16 cellular contexts compared by ENCODE assay signal in genomic region chr11:126336065-126336464, GRCh38. TPM values are rescaled to one million over a fixed set of nuclear protein-coding genes. Genes with fewer than 3 reads are reported as not detected.
DNase-seq lines count a peak whose midpoint lies in the region; ATAC-seq, FAIRE-seq and TF ChIP-seq lines count a peak whose summit lies in the region.
"Had no signal": no experiment of that assay in that cellular context is flagged by ENCODE, and none has a peak within 500 bp of the region (broad histone marks: within the 10 kb centered on the region; RNA-seq: fewer than 3 reads in every experiment).

No MANE protein-coding gene starts in this region.

- peak overlapping the region; percentile 50 for H3K27ac Mint-ChIP-seq in activated T-helper 2 cell treated with anti-CD3 and anti-CD28 coated beads, Interferon-gamma antibody, Interleukin-2, Interleukin-4, amounts not matched to agents 10 μg/mL and 5 μg/mL and 100 μg/mL, durations not matched to agents 14 hours and 24 hours and 36 hours
- H3K27ac Mint-ChIP-seq in nephron: peak overlapping the region; percentile 4 to 47 (median 26)

- H3K4me1 ChIP-seq in SK-N-SH (ENCODE audit: control insufficient read depth in 1 of 2, insufficient read depth in 2 of 2, low read depth in 1 of 2, low read length in 1 of 2): peaks cover 31 to 45% of the 10 kb centered on the region in 2 experiments; a peak in 3 of 4 replicates

- no peak overlapping the region; the same call in 1 of the 2 replicates for H3K9ac ChIP-seq in SK-N-SH

- no peak overlapping the region for H3K4me3 ChIP-seq in SK-N-SH (ENCODE audit: low read depth in 2 of 2, low read length in 1 of 2)
- H3K4me3 ChIP-seq: K562 had no signal

- H3F3A ChIP-seq in SK-N-SH (replicated peaks; ENCODE audit: insufficient read depth): peaks cover 23% of the 10 kb centered on the region

- POLR2A ChIA-PET in SK-N-SH (lab: Yijun Ruan, JAX): no interaction called here

- ATAC-seq in SK-N-SH treated with all-trans-retinoic acid at 6 μM for 48 hours: no peak
- ATAC-seq: K562, Panc1 had no signal

- CTCF ChIA-PET in SK-N-SH (lab: Yijun Ruan, JAX): no interaction called here

- H3K27me3 ChIP-seq in SK-N-SH (ENCODE audit: insufficient read depth): no peaks in the 10 kb centered on the region

- 89% methylated on average over 9 of the region's 9 CpGs for WGBS in SK-N-SH (ENCODE audit: low lambda C conversion rate)

- TF ChIP-seq CTCF in SK-N-SH (IDR thresholded peaks at IDR 0.05) (no peak), nephron (IDR thresholded peaks at IDR 0.05; ENCODE audit: unreplicated experiment in 3 of 3) (no peak)

- H3K9me3 ChIP-seq in SK-N-SH: no peaks in the 10 kb centered on the region

- H3K36me3 Mint-ChIP-seq in activated T-helper 2 cell treated with anti-CD3 and anti-CD28 coated beads, Interferon-gamma antibody, Interleukin-2, Interleukin-4, amounts not matched to agents 10 μg/mL and 5 μg/mL and 100 μg/mL, durations not matched to agents 14 hours and 24 hours and 36 hours (ENCODE audit: low read depth): peaks cover 33% of the 10 kb centered on the region
- peaks cover 17% of the 10 kb centered on the region for H3K36me3 Mint-ChIP-seq in nephron (ENCODE audit: low read depth)

- peak; percentile 21 for FAIRE-seq in GM19239 (lab: Jason Lieb, UNC)
- FAIRE-seq: K562 had no signal

- no peaks in the 10 kb centered on the region for H3K9me2 ChIP-seq in SK-N-SH

- TF ChIP-seq RAD21 in SK-N-SH (IDR thresholded peaks at IDR 0.05; ENCODE audit: low read length): no peak

- peak overlapping the region; percentile 20 to 26; a peak in 1 of 4 replicates for H3K27ac ChIP-seq in SK-N-SH (ENCODE audit: low read depth in 2 of 2, low read length in 1 of 2)

- no peaks in the 10 kb centered on the region for H3K27me3 Mint-ChIP-seq in activated T-helper 2 cell treated with anti-CD3 and anti-CD28 coated beads, Interferon-gamma antibody, Interleukin-2, Interleukin-4, amounts not matched to agents 10 μg/mL and 5 μg/mL and 100 μg/mL, durations not matched to agents 14 hours and 24 hours and 36 hours (ENCODE audit: low read depth)
- peaks cover 7% of the 10 kb centered on the region for H3K27me3 Mint-ChIP-seq in nephron (ENCODE audit: low read depth)

- no peaks in the 10 kb centered on the region; the same call in 1 of the 2 replicates for H3K79me2 ChIP-seq in SK-N-SH (ENCODE audit: insufficient read depth)

- no peaks in the 10 kb centered on the region for H4K20me1 ChIP-seq in SK-N-SH (ENCODE audit: insufficient read depth)

- H3K4me3 Mint-ChIP-seq in activated T-helper 2 cell treated with anti-CD3 and anti-CD28 coated beads, Interferon-gamma antibody, Interleukin-2, Interleukin-4, amounts not matched to agents 10 μg/mL and 5 μg/mL and 100 μg/mL, durations not matched to agents 14 hours and 24 hours and 36 hours (ENCODE audit: low read depth): no peak overlapping the region
- H3K4me3 Mint-ChIP-seq in nephron: no peak overlapping the region

- DNase-seq in SK-N-SH (no peak), GM19239 (ENCODE audit: insufficient read length, low spot score) (no peak), cerebellar nuclear complex (lab: John Stamatoyannopoulos, UW) (no peak), nucleus accumbens (lab: John Stamatoyannopoulos, UW) (no peak)
- no peak for DNase-seq in activated T-helper 2 cell treated with anti-CD3 and anti-CD28 coated beads, Interferon-gamma antibody, Interleukin-2, Interleukin-4, amounts not matched to agents 10 μg/mL and 5 μg/mL and 100 μg/mL, durations not matched to agents 14 hours and 24 hours and 36 hours (ENCODE audit: low spot score)
- DNase-seq in stimulated activated CD4-positive, alpha-beta T cell treated with anti-CD3 and anti-CD28 coated beads, Interleukin-2, amount 100 ng/mL, for 48 hours: no peak
- DNase-seq: 8988T; activated naive CD4-positive, alpha-beta T cell treated with anti-CD3 and anti-CD28 coated beads, Interleukin-2, amount 50 U/mL, for 16 hours; COR-L47; glutamatergic neuron; left colon; NCI-H1417 treated with DMSO at 0.1 percent for 48 hours had no signal

- H3K36me3 ChIP-seq in SK-N-SH (replicated peaks in 1 of 2; ENCODE audit: control insufficient read depth in 1 of 2, insufficient read depth in 2 of 2, low read length in 1 of 2): no peaks in the 10 kb centered on the region

- no peaks in the 10 kb centered on the region for H3K9me3 Mint-ChIP-seq in activated T-helper 2 cell treated with anti-CD3 and anti-CD28 coated beads, Interferon-gamma antibody, Interleukin-2, Interleukin-4, amounts not matched to agents 10 μg/mL and 5 μg/mL and 100 μg/mL, durations not matched to agents 14 hours and 24 hours and 36 hours
- no peaks in the 10 kb centered on the region for H3K9me3 Mint-ChIP-seq in nephron

- no peak overlapping the region for H2AFZ ChIP-seq in SK-N-SH (ENCODE audit: low read depth)

- no peak for TF ChIP-seq EP300 in SK-N-SH (IDR thresholded peaks at IDR 0.05; ENCODE audit: borderline replicate concordance in 1 of 2, low read depth in 1 of 2, low read length in 1 of 2)

- H3K4me1 Mint-ChIP-seq in activated T-helper 2 cell treated with anti-CD3 and anti-CD28 coated beads, Interferon-gamma antibody, Interleukin-2, Interleukin-4, amounts not matched to agents 10 μg/mL and 5 μg/mL and 100 μg/mL, durations not matched to agents 14 hours and 24 hours and 36 hours (ENCODE audit: low read depth): peaks cover 24% of the 10 kb centered on the region
- peaks cover 61% of the 10 kb centered on the region for H3K4me1 Mint-ChIP-seq in nephron

- H3K4me2 ChIP-seq in SK-N-SH: no peak overlapping the region

- intact Hi-C loops in activated T-helper 2 cell treated with anti-CD3 and anti-CD28 coated beads, Interferon-gamma antibody, Interleukin-2, Interleukin-4, amounts not matched to agents 10 μg/mL and 5 μg/mL and 100 μg/mL, durations not matched to agents 14 hours and 24 hours and 36 hours (cut with micrococcal nuclease): no loop called here

TF ChIP-seq in SK-N-SH treated with all-trans-retinoic acid at 6 μM for 48 hours, 23 proteins besides CTCF, POLR2A, EP300 and RAD21:
- TF ChIP-seq ARNTL (CRISPR knock-in tag; IDR thresholded peaks at IDR 0.05; ENCODE audit: borderline replicate concordance, low read depth) (no peak), ZNF70 (CRISPR knock-in tag; IDR thresholded peaks at IDR 0.05) (no peak), TOX (CRISPR knock-in tag; IDR thresholded peaks at IDR 0.05; ENCODE audit: borderline replicate concordance) (no peak), ISL1 (CRISPR knock-in tag; IDR thresholded peaks at IDR 0.05) (no peak), PATZ1 (CRISPR knock-in tag; IDR thresholded peaks at IDR 0.05; ENCODE audit: borderline replicate concordance) (no peak), ZFP3 (CRISPR knock-in tag; IDR thresholded peaks at IDR 0.05) (no peak), CSRNP3 (CRISPR knock-in tag; IDR thresholded peaks at IDR 0.05) (no peak)

RNA-seq across cellular contexts. Expression of gene ST3GAL4, which starts 19.4 kb away (rescaled TPM):
- 27.1 and 32.0 TPM in 2 replicates for polyA plus RNA-seq in SK-N-SH (2012; rRNA removed)
- 20.6 and 30.3 TPM in 2 replicates for polyA plus RNA-seq in SK-N-SH (2012; cell fraction: cytosol; rRNA removed)
- 23.7 and 26.9 TPM in 2 replicates for polyA plus RNA-seq in SK-N-SH (2012; cell fraction: nucleus; rRNA removed)
- 12.4 and 14.4 TPM in 2 replicates for total RNA-seq in activated T-helper 2 cell treated with anti-CD3 and anti-CD28 coated beads, Interferon-gamma antibody, Interleukin-2, Interleukin-4, amounts not matched to agents 10 μg/mL and 5 μg/mL and 100 μg/mL, durations not matched to agents 14 hours and 24 hours and 36 hours

RNA-seq across cellular contexts. Expression of gene DCPS, which starts 32.2 kb away (rescaled TPM):
- 35.5 and 48.1 TPM in 2 replicates for polyA plus RNA-seq in SK-N-SH (2012; rRNA removed)
- polyA plus RNA-seq in SK-N-SH (2012; cell fraction: cytosol; rRNA removed): 33.3 and 42.8 TPM in 2 replicates
- polyA plus RNA-seq in SK-N-SH (2012; cell fraction: nucleus; rRNA removed): 18.5 and 21.6 TPM in 2 replicates
- 39.8 and 42.1 TPM in 2 replicates for total RNA-seq in activated T-helper 2 cell treated with anti-CD3 and anti-CD28 coated beads, Interferon-gamma antibody, Interleukin-2, Interleukin-4, amounts not matched to agents 10 μg/mL and 5 μg/mL and 100 μg/mL, durations not matched to agents 14 hours and 24 hours and 36 hours

RNA-seq across cellular contexts. Expression of gene TIRAP, which starts 53.2 kb away (rescaled TPM):
- polyA plus RNA-seq in SK-N-SH (2012; rRNA removed): 5.5 and 6.2 TPM in 2 replicates
- 3.3 and 4.3 TPM in 2 replicates for polyA plus RNA-seq in SK-N-SH (2012; cell fraction: cytosol; rRNA removed)
- polyA plus RNA-seq in SK-N-SH (2012; cell fraction: nucleus; rRNA removed): 8.1 and 8.3 TPM in 2 replicates
- total RNA-seq in activated T-helper 2 cell treated with anti-CD3 and anti-CD28 coated beads, Interferon-gamma antibody, Interleukin-2, Interleukin-4, amounts not matched to agents 10 μg/mL and 5 μg/mL and 100 μg/mL, durations not matched to agents 14 hours and 24 hours and 36 hours: 15.9 TPM in 2 replicates
